In the genomic region with DNA sequence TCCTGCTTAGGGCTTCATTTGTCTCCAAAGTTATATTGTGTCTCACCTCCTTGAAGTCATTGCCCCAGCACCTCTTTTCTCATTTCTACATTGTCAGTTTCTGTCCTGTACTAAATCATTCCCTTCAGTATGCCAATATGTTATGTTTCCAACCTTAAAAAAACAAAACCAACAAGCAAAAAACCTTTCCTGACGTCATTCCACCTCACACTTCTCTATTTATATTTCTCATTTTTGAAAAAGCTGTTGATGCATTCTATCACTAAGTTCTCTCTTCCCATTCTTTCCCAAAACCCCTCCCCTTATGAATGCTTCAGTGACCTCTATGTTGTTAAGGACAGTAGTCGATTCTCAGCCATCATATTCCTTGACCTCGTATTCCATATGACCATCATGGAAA, we compare ENCODE assay signal across 7 cellular contexts.
"Had no signal": no experiment of that assay in that cellular context is flagged by ENCODE, and none has a peak within 500 bp of the region (broad histone marks: within the 10 kb centered on the region; RNA-seq: fewer than 3 reads in every experiment).

No MANE protein-coding gene starts in this region.

- H3K4me3 ChIP-seq: K562 had no signal

- ATAC-seq: K562 had no signal

- FAIRE-seq: HTR-8/SVneo, K562 had no signal

- H3K9ac ChIP-seq: KMS-11 had no signal

- H3K4me2 ChIP-seq: KMS-11 had no signal

- H3K27ac ChIP-seq: HL-60, KMS-11 had no signal

- DNase-seq: IMR-90, KBM-7, KG1 had no signal
